Comparison of ENCODE assay signal across 11 cellular contexts in the genomic region with DNA sequence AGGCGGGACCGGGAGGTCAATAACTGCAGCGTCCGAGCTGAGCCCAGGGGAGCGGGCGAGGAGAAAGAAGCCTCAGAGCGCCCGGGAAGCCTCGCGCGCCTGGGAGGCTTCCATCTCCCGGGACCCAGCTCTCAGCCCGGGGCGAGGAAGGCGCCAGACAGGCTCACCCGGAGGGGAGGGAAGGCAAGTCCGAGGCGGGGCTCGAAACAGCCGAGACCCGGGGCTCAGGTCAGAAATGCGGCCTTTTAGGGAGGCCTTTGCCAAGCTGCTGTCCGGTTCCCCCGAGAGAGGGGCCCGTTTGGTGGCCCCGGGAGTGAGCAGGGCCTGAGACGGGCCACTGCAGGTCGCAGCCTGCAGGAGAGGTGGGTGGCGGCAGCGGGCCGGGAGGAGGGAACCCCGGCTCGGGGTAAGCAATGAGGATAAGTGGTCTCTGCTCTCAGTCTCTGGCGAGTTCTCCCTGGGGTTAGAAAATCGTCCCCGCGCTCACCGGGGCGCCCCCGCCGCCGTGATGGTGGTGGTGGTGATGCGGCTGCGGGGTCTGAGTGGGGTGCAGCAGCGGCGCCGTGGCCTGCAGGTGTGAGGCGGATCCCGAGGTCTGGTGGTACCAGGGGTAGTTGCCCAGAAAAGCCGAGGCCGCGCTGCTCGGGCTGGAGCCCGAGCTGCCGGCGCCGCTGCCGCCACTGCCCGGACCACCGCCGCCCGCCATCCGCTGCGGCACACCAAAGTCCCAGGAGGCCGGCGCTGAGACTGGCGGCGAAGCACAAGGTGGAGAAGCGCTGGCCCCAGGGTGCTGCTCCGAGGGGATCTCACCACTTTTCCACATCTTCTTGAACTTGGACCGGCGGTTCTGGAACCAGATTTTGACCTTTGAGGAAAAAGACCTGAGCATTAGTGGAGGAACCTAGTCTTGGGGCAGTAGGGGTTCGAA. TPM values are rescaled to one million over a fixed set of nuclear protein-coding genes. Genes with fewer than 3 reads are reported as not detected.
DNase-seq lines count a peak whose midpoint lies in the region; ATAC-seq, FAIRE-seq and TF ChIP-seq lines count a peak whose summit lies in the region.
"Had no signal": no experiment of that assay in that cellular context is flagged by ENCODE, and none has a peak within 500 bp of the region (broad histone marks: within the 10 kb centered on the region; RNA-seq: fewer than 3 reads in every experiment).

No MANE protein-coding gene starts in this region.

- in situ Hi-C loops in GM12878 (cut with MboI) = loop anchor here (10.0 to 25.0 kb wide), 3 partner anchors 288 to 1126 kb away; no protein-coding TSS in a partner anchor

- intact Hi-C loops in CD8-positive, alpha-beta T cell (cut with DNase I, micrococcal nuclease) = loop anchor here (2.0 to 10.0 kb wide), 7 partner anchors 98 to 666 kb away; a partner anchor contains a TSS
- intact Hi-C loops in GM12878 (cut with micrococcal nuclease; ENCODE audit: unreplicated experiment) = loop anchor here (5.0 to 10.0 kb wide), 2 partner anchors 103 to 146 kb away; a partner anchor contains a TSS

- TF ChIP-seq POLR2A in GM12878 (IDR thresholded peaks at IDR 0.05; ENCODE audit: low read depth, low read length) = no peak

- no peak overlapping the region for H3K27ac Mint-ChIP-seq in CD8-positive, alpha-beta T cell
- H3K27ac Mint-ChIP-seq in HFFc6 (peak overlapping the region; percentile 90), nephron (no peak overlapping the region)

- H3K36me3 Mint-ChIP-seq in CD8-positive, alpha-beta T cell = no peaks in the 10 kb centered on the region
- H3K36me3 Mint-ChIP-seq in HFFc6 (ENCODE audit: low read depth) = peaks cover 9% of the 10 kb centered on the region; the same call in 1 of the 2 replicates
- no peaks in the 10 kb centered on the region for H3K36me3 Mint-ChIP-seq in nephron (ENCODE audit: low read depth)

- H3K27me3 ChIP-seq in CD8-positive, alpha-beta T cell (ENCODE audit: insufficient read depth, low read length) = peaks cover 92% of the 10 kb centered on the region
- H3K27me3 ChIP-seq in GM12878 (replicated peaks in 1 of 2; ENCODE audit: control insufficient read depth in 2 of 2, insufficient read depth in 2 of 2, low read length in 1 of 2) = peaks cover 28 to 45% of the 10 kb centered on the region in 2 experiments

- BruUV-seq in GM12878 (replicated peaks; lab: Mats Ljungman, UMichigan) = no TSS peak

- no peak for DNase-seq in CD8-positive, alpha-beta T cell
- DNase-seq in HFFc6 = no peak
- no peak for DNase-seq in GM12878 (ENCODE audit: low read depth, low spot score)
- DNase-seq in 8988T = no peak
- no peak for DNase-seq in stimulated activated CD4-positive, alpha-beta T cell treated with anti-CD3 and anti-CD28 coated beads, Interleukin-4, amount 100 ng/mL, for 24 hours
- DNase-seq: NCI-H345 had no signal

- no peaks in the 10 kb centered on the region for H3K9me3 Mint-ChIP-seq in CD8-positive, alpha-beta T cell
- no peaks in the 10 kb centered on the region for H3K9me3 Mint-ChIP-seq in HFFc6
- no peaks in the 10 kb centered on the region for H3K9me3 Mint-ChIP-seq in nephron

- H3K4me3 ChIP-seq in CD8-positive, alpha-beta T cell (ENCODE audit: low read depth, low read length) = no peak overlapping the region
- peak overlapping the region; percentile 27; the same call in 1 of the 2 replicates for H3K4me3 ChIP-seq in GM12878

- CTCF ChIA-PET in CD8-positive, alpha-beta T cell (lab: Charles Lee) = interaction anchor here (1.1 to 1.4 kb wide), 3 partner anchors 15 to 362 kb away, joined by 3 to 4 read pairs (median 3); a partner anchor contains a TSS
- CTCF ChIA-PET in GM12878 (lab: Yijun Ruan, JAX) = interaction anchor here (0.6 to 9.9 kb wide), 6 partner anchors 27 to 578 kb away, joined by 3 to 212 read pairs (median 3); no protein-coding TSS in a partner anchor

- peak overlapping the region; percentile 61 for H3K4me2 ChIP-seq in GM12878 (ENCODE audit: control insufficient read depth, insufficient read depth)

- 4% methylated on average over 60 of the region's 73 CpGs for WGBS in GM12878 (ENCODE audit: insufficient coverage, insufficient replicate concordance, low lambda C conversion rate, missing lambda C conversion rate)

- TF ChIP-seq EP300 in GM12878 (IDR thresholded peaks at IDR 0.05; ENCODE audit: borderline replicate concordance in 1 of 2, control insufficient read depth in 1 of 2, low read depth in 2 of 2, low read length in 2 of 2) = no peak

- no peaks in the 10 kb centered on the region for H4K20me1 ChIP-seq in GM12878 (ENCODE audit: control insufficient read depth, insufficient read depth)

- RAD21 ChIA-PET in GM12878 (lab: Charles Lee; ENCODE audit: unreplicated experiment) = interaction anchor here (0.9 kb wide), 1 partner anchor 448 kb away, joined by 3 read pairs; no protein-coding TSS in a partner anchor

- H2AFZ ChIP-seq in GM12878 (ENCODE audit: control insufficient read depth, low read depth, low read length) = no peak overlapping the region; the same call in 1 of the 2 replicates

- POLR2A ChIA-PET in CD8-positive, alpha-beta T cell (lab: Charles Lee) = interaction anchor here (2.0 kb wide), 2 partner anchors 9 to 17 kb away, joined by 6 to 9 read pairs; no protein-coding TSS in a partner anchor
- POLR2A ChIA-PET in GM12878 (lab: Charles Lee) = interaction anchor here (0.9 kb wide), 1 partner anchor 388 kb away, joined by 3 read pairs; no protein-coding TSS in a partner anchor

- peaks cover 89% of the 10 kb centered on the region for H3K4me1 ChIP-seq in CD8-positive, alpha-beta T cell (ENCODE audit: insufficient read depth, low read length)
- peaks cover 38% of the 10 kb centered on the region for H3K4me1 ChIP-seq in GM12878 (ENCODE audit: control insufficient read depth, insufficient read depth, low read length)

- no peak overlapping the region for H3K27ac ChIP-seq in CD8-positive, alpha-beta T cell (ENCODE audit: low read depth, low read length)
- H3K27ac ChIP-seq in GM12878 (ENCODE audit: control insufficient read depth, insufficient read depth) = no peak overlapping the region
- H3K27ac ChIP-seq: neutrophil had no signal

- H3K9me3 ChIP-seq in CD8-positive, alpha-beta T cell (ENCODE audit: low read length) = no peaks in the 10 kb centered on the region
- no peaks in the 10 kb centered on the region for H3K9me3 ChIP-seq in GM12878 (replicated peaks; ENCODE audit: control insufficient read depth, insufficient read depth, low read length)
- H3K9me3 ChIP-seq: neutrophil had no signal

- H3K36me3 ChIP-seq in CD8-positive, alpha-beta T cell (ENCODE audit: insufficient read depth, low read length) = no peaks in the 10 kb centered on the region
- H3K36me3 ChIP-seq in GM12878 (ENCODE audit: control insufficient read depth in 2 of 2, insufficient read depth in 2 of 2, low read length in 1 of 2) = no peaks in the 10 kb centered on the region
- H3K36me3 ChIP-seq: neutrophil had no signal

- H3K27me3 Mint-ChIP-seq in CD8-positive, alpha-beta T cell (ENCODE audit: low read depth) = peaks cover 63% of the 10 kb centered on the region
- H3K27me3 Mint-ChIP-seq in HFFc6 (ENCODE audit: insufficient read depth) = peaks cover 7% of the 10 kb centered on the region; the same call in 1 of the 2 replicates
- H3K27me3 Mint-ChIP-seq in nephron (ENCODE audit: low read depth) = peaks cover 100% of the 10 kb centered on the region

- no peaks in the 10 kb centered on the region for H3K79me2 ChIP-seq in GM12878 (ENCODE audit: control insufficient read depth, insufficient read depth, low read length)

- ATAC-seq in CD8-positive, alpha-beta T cell = no peak
- no peak for ATAC-seq in GM12878
- no peak for ATAC-seq in GM21619 (IDR thresholded peaks at IDR 0.05; ENCODE audit: unreplicated experiment)
- ATAC-seq in HG03378 (IDR thresholded peaks at IDR 0.05; ENCODE audit: unreplicated experiment) = no peak

- H3K4me3 Mint-ChIP-seq in CD8-positive, alpha-beta T cell = peak overlapping the region; percentile 29
- H3K4me3 Mint-ChIP-seq in HFFc6 (peak overlapping the region; percentile 95), nephron (peak overlapping the region; percentile 57 to 81 (median 68))

- TF ChIP-seq RAD21 in GM12878 (IDR thresholded peaks at IDR 0.05; ENCODE audit: insufficient read depth, low read depth, low read length) = no peak

- TF ChIP-seq CTCF in CD8-positive, alpha-beta T cell (IDR thresholded peaks at IDR 0.05) = no peak
- TF ChIP-seq CTCF in HFFc6 (IDR thresholded peaks at IDR 0.05) (no peak), GM12878 (IDR thresholded peaks at IDR 0.05 in 2 of 3, conservative IDR thresholded peaks at IDR 0.05 in 1 of 3; ENCODE audit: control insufficient read depth in 2 of 3, extremely low read depth in 1 of 3, insufficient read depth in 1 of 3, low read depth in 3 of 3, low read length in 3 of 3) (no peak), nephron (IDR thresholded peaks at IDR 0.05; ENCODE audit: unreplicated experiment in 3 of 3) (no peak)

- no peak for FAIRE-seq in GM12878 (lab: Jason Lieb, UNC)

- SMC1A ChIA-PET in GM12878 (lab: Charles Lee; ENCODE audit: uncharacterized antibody, unreplicated experiment) = no interaction called here

- no peak overlapping the region for H3K9ac ChIP-seq in GM12878 (ENCODE audit: control insufficient read depth, insufficient read depth, low read length)

- H3K4me1 Mint-ChIP-seq in CD8-positive, alpha-beta T cell (ENCODE audit: low read depth) = peaks cover 50% of the 10 kb centered on the region
- H3K4me1 Mint-ChIP-seq in HFFc6 (ENCODE audit: low read depth) = peaks cover 69% of the 10 kb centered on the region
- H3K4me1 Mint-ChIP-seq in nephron = peaks cover 42% of the 10 kb centered on the region

RNA-seq across cellular contexts. Expression of a gene that starts 2.4 kb away (rescaled TPM):
- total RNA-seq in CD8-positive, alpha-beta T cell = under 1 TPM in 1 of 2 experiments, not detected in 1; 0.14 TPM
- total RNA-seq in HFFc6 (2021; fragmentation: NEBNext Ultra II Directional; extraction: Animal tissue kit (Norgen Biotek cat#: 25700)) = 10 to 100 TPM in 2 of 6 experiments, 1 to 10 TPM in 4; 8.8 to 12.6 (median 9.5) TPM
- not detected in 2 replicates for total RNA-seq in GM12878 (2013; cell fraction: nucleolus; rRNA removed)
- not detected in 2 replicates for total RNA-seq in GM12878 (2014; rRNA removed)
- total RNA-seq in GM12878 (2014; rRNA removed; fragmentation: Illumina TruSeq; extraction: Trizol) = not detected in 2 replicates
- not detected in 2 replicates for total RNA-seq in GM12878 (2021)
- polyA plus RNA-seq in GM12878 (2011; ENCODE audit: low read depth) = not detected
- not detected in 2 replicates for polyA plus RNA-seq in GM12878 (2011; rRNA removed)
- polyA plus RNA-seq in GM12878 (2011; cell fraction: cytosol; rRNA removed) = not detected in 2 replicates
- polyA plus RNA-seq in GM12878 (2011; cell fraction: nucleus; rRNA removed) = not detected in 2 replicates
- polyA plus RNA-seq in GM12878 (2012) = 0.08 and 0.10 TPM in 2 replicates
- polyA plus RNA-seq in GM12878 (2014; fragmentation: Illumina TruSeq; extraction: Trizol) = 0.03 TPM in 1 of 2 replicates, not detected in the other
- not detected for polyA plus RNA-seq in GM12878 (2014; fragmentation: Nextera tagmentation; extraction: Ambion mirVana)
- polyA plus RNA-seq in GM12878 (2014; rRNA removed) = not detected in 2 replicates
- polyA plus RNA-seq in GM12878 (2016; fragmentation: Nextera tagmentation; extraction: Ambion mirVana) = not detected
- polyA minus RNA-seq in GM12878 (2011; rRNA and poly(A)+ RNA removed) = not detected in 2 replicates
- not detected in 2 replicates for polyA minus RNA-seq in GM12878 (2011; cell fraction: cytosol; rRNA and poly(A)+ RNA removed)
- not detected in 2 replicates for polyA minus RNA-seq in GM12878 (2011; cell fraction: nucleus; rRNA and poly(A)+ RNA removed)
- polyA plus RNA-seq: esophagus had no signal

RNA-seq across cellular contexts. Expression of a gene that starts 15.0 kb away (rescaled TPM):
- total RNA-seq in CD8-positive, alpha-beta T cell = not detected
- total RNA-seq in HFFc6 (2021; fragmentation: NEBNext Ultra II Directional; extraction: Animal tissue kit (Norgen Biotek cat#: 25700)) = 10 to 100 TPM in 2 of 6 experiments, 1 to 10 TPM in 4; 8.2 to 13.9 (median 9.2) TPM
- total RNA-seq in GM12878 (2013; cell fraction: nucleolus; rRNA removed) = not detected in 2 replicates
- not detected in 2 replicates for total RNA-seq in GM12878 (2014; rRNA removed)
- total RNA-seq in GM12878 (2014; rRNA removed; fragmentation: Illumina TruSeq; extraction: Trizol) = not detected in 2 replicates
- not detected in 2 replicates for total RNA-seq in GM12878 (2021)
- not detected for polyA plus RNA-seq in GM12878 (2011; ENCODE audit: low read depth)
- polyA plus RNA-seq in GM12878 (2011; rRNA removed) = not detected in 2 replicates
- not detected in 2 replicates for polyA plus RNA-seq in GM12878 (2011; cell fraction: cytosol; rRNA removed)
- polyA plus RNA-seq in GM12878 (2011; cell fraction: nucleus; rRNA removed) = 0.18 TPM in 1 of 2 replicates, not detected in the other
- polyA plus RNA-seq in GM12878 (2012) = 0.08 and 0.24 TPM in 2 replicates
- polyA plus RNA-seq in GM12878 (2014; fragmentation: Illumina TruSeq; extraction: Trizol) = 0.06 TPM in 1 of 2 replicates, not detected in the other
- polyA plus RNA-seq in GM12878 (2014; fragmentation: Nextera tagmentation; extraction: Ambion mirVana) = not detected
- polyA plus RNA-seq in GM12878 (2014; rRNA removed) = not detected in 2 replicates
- polyA plus RNA-seq in GM12878 (2016; fragmentation: Nextera tagmentation; extraction: Ambion mirVana) = not detected
- not detected in 2 replicates for polyA minus RNA-seq in GM12878 (2011; rRNA and poly(A)+ RNA removed)
- polyA minus RNA-seq in GM12878 (2011; cell fraction: cytosol; rRNA and poly(A)+ RNA removed) = not detected in 2 replicates
- polyA minus RNA-seq in GM12878 (2011; cell fraction: nucleus; rRNA and poly(A)+ RNA removed) = not detected in 2 replicates

Comparison
In these comparisons a context has a peak if more than half of its experiments do, and no peak if none do; other contexts are left out.
1. H3K4me3 Mint-ChIP-seq: peak in every context shown above with its lines; median percentile 95 in HFFc6; 68 in nephron; 29 in CD8-positive, alpha-beta T cell.
2. RNA of a gene that starts 2.4 kb away (total RNA-seq): 8.8 to 12.6 TPM in HFFc6; 0.14 TPM in CD8-positive, alpha-beta T cell and not detected in GM12878; every median in the first group is over 4 times any median in the second.
3. RNA of a gene that starts 15.0 kb away (total RNA-seq): 8.2 to 13.9 TPM in HFFc6; not detected in GM12878 and not detected in CD8-positive, alpha-beta T cell; every median in the first group is over 4 times any median in the second.